Comparison of ENCODE assay signal across 16 cellular contexts in genomic region chr10:118808601-118809371, GRCh38. TPM values are rescaled to one million over a fixed set of nuclear protein-coding genes. Genes with fewer than 3 reads are reported as not detected.
A peak's percentile ranks its signal among the peaks of the same experiment; 100 is the strongest.
DNase-seq lines count a peak whose midpoint lies in the region; ATAC-seq and TF ChIP-seq lines count a peak whose summit lies in the region.
"Had no signal": no experiment of that assay in that cellular context is flagged by ENCODE, and none has a peak within 500 bp of the region (broad histone marks: within the 10 kb centered on the region; RNA-seq: fewer than 3 reads in every experiment).

No MANE protein-coding gene starts in this region.

- no peak overlapping the region for H3K23ac ChIP-seq in IMR-90 (ENCODE audit: low read depth, low read length)

- H4K91ac ChIP-seq in IMR-90 (ENCODE audit: insufficient read depth, low read depth, low read length): no peak overlapping the region

- no peak overlapping the region for H3K18ac ChIP-seq in IMR-90 (ENCODE audit: low read depth, low read length)

- no peak overlapping the region for H4K5ac ChIP-seq in IMR-90 (ENCODE audit: low read depth, low read length)

- dilution Hi-C loops in IMR-90 (cut with HindIII; ENCODE audit: low sequenced_read_pairs, unreplicated experiment): no loop called here

- no peak overlapping the region for H3K27ac ChIP-seq in IMR-90 (ENCODE audit: insufficient read depth, low read length)
- no peak overlapping the region for H3K27ac ChIP-seq in adrenal gland
- H3K27ac ChIP-seq in osteoblast (ENCODE audit: low read depth, low read length): no peak overlapping the region

- H4K8ac ChIP-seq in IMR-90 (ENCODE audit: low read depth in 2 of 2, low read length in 2 of 2): no peak overlapping the region

- H2BK15ac ChIP-seq in IMR-90 (ENCODE audit: low read depth, low read length): no peak overlapping the region

- H3K36me3 ChIP-seq in IMR-90 (ENCODE audit: control insufficient read depth, insufficient read depth, low read length): no peaks in the 10 kb centered on the region
- no peaks in the 10 kb centered on the region for H3K36me3 ChIP-seq in adrenal gland (replicated peaks in 1 of 2)
- no peaks in the 10 kb centered on the region for H3K36me3 ChIP-seq in osteoblast (ENCODE audit: insufficient read depth, low read length)
- H3K36me3 ChIP-seq: BE2C had no signal

- no peak overlapping the region for H2BK20ac ChIP-seq in IMR-90 (ENCODE audit: low read depth, low read length)

- no peaks in the 10 kb centered on the region for H3K9me3 Mint-ChIP-seq in type B pancreatic cell
- H3K9me3 Mint-ChIP-seq: CD4-positive, alpha-beta memory T cell had no signal

- H3K4me1 Mint-ChIP-seq in type B pancreatic cell (ENCODE audit: unreplicated experiment): no peaks in the 10 kb centered on the region
- H3K4me1 Mint-ChIP-seq: CD4-positive, alpha-beta memory T cell had no signal

- H4K20me1 ChIP-seq in IMR-90 (ENCODE audit: insufficient read depth, low read length) (no peaks in the 10 kb centered on the region), osteoblast (ENCODE audit: insufficient read depth, low read length) (no peaks in the 10 kb centered on the region)

- no peak overlapping the region for H3K4me2 ChIP-seq in IMR-90 (ENCODE audit: low read depth, low read length)
- no peak overlapping the region for H3K4me2 ChIP-seq in osteoblast (ENCODE audit: insufficient read depth, low read length)

- in situ Hi-C loops in IMR-90 (cut with MboI; ENCODE audit: low sequenced_read_pairs): no loop called here

- no peak overlapping the region for H2AK5ac ChIP-seq in IMR-90 (ENCODE audit: low read depth, low read length)

- TF ChIP-seq RAD21 in IMR-90 (IDR thresholded peaks at IDR 0.05; ENCODE audit: low read length): no peak

- H2AFZ ChIP-seq in IMR-90 (replicated peaks; ENCODE audit: low read length, poor library complexity): peak overlapping the region; percentile 43
- H2AFZ ChIP-seq in osteoblast (ENCODE audit: low read length): no peak overlapping the region

- H3K4me1 ChIP-seq in IMR-90 (ENCODE audit: control insufficient read depth, insufficient read depth, low read length) (no peaks in the 10 kb centered on the region), adrenal gland (replicated peaks in 1 of 2) (peaks cover 11 to 17% of the 10 kb centered on the region in 2 donors), osteoblast (ENCODE audit: insufficient read depth, low read length) (no peaks in the 10 kb centered on the region)
- H3K4me1 ChIP-seq: BE2C had no signal

- no peaks in the 10 kb centered on the region for H3K27me3 Mint-ChIP-seq in type B pancreatic cell

- no peak overlapping the region for H2BK120ac ChIP-seq in IMR-90 (ENCODE audit: low read depth, low read length)

- H3K9me3 ChIP-seq in IMR-90 (ENCODE audit: control insufficient read depth, insufficient read depth, low read length): no peaks in the 10 kb centered on the region
- no peaks in the 10 kb centered on the region for H3K9me3 ChIP-seq in adrenal gland (replicated peaks in 1 of 3)
- H3K9me3 ChIP-seq in osteoblast (ENCODE audit: low read depth, low read length): no peaks in the 10 kb centered on the region
- H3K9me3 ChIP-seq: BE2C had no signal

- no peak for TF ChIP-seq POLR2A in IMR-90 (IDR thresholded peaks at IDR 0.05; ENCODE audit: low read depth, low read length)
- no peak for TF ChIP-seq POLR2A in adrenal gland (IDR thresholded peaks at IDR 0.05)

- no peak overlapping the region for H3K9ac ChIP-seq in IMR-90 (ENCODE audit: low read depth, low read length)

- H3K27me3 ChIP-seq in IMR-90 (ENCODE audit: control insufficient read depth, insufficient read depth, low read length): peaks cover 15% of the 10 kb centered on the region; the same call in 1 of the 2 replicates
- no peaks in the 10 kb centered on the region for H3K27me3 ChIP-seq in adrenal gland
- no peaks in the 10 kb centered on the region for H3K27me3 ChIP-seq in osteoblast (ENCODE audit: insufficient read depth, low read length)
- H3K27me3 ChIP-seq: BE2C had no signal

- 46% methylated on average over 9 of the region's 22 CpGs; no CpG with 5 or more reads in 1 of the 2 experiments for WGBS in IMR-90 (ENCODE audit: extremely low coverage in 2 of 2, insufficient read length in 1 of 2), 2 experiments
- WGBS in adrenal gland, 4 donors: 72 to 87% (median 81%) methylated on average over 14 to 22 of the region's 22 CpGs

- H2AK9ac ChIP-seq in IMR-90 (replicated peaks; ENCODE audit: low read depth, low read length, poor library complexity): no peak overlapping the region

- H2BK5ac ChIP-seq in IMR-90 (ENCODE audit: low read depth, low read length, poor library complexity, severe bottlenecking): no peak overlapping the region

- H3K56ac ChIP-seq in IMR-90 (ENCODE audit: extremely low read depth, insufficient read depth, low read length): no peak overlapping the region

- H3K9me1 ChIP-seq in IMR-90 (ENCODE audit: insufficient read depth, low read length): no peaks in the 10 kb centered on the region

- H3K4me3 ChIP-seq in IMR-90 (ENCODE audit: insufficient read depth, low read depth, low read length) (no peak overlapping the region), adrenal gland (no peak overlapping the region), osteoblast (ENCODE audit: insufficient read depth, low read length) (no peak overlapping the region)

- no peaks in the 10 kb centered on the region for H3K79me1 ChIP-seq in IMR-90 (ENCODE audit: low read depth in 1 of 2, low read length in 2 of 2)

- peak; percentile 46 for DNase-seq in COLO668 (lab: John Stamatoyannopoulos, UW; ENCODE audit: unreplicated experiment)
- no peak for DNase-seq in IMR-90
- DNase-seq in adrenal gland: peak in 4 of 7 donors; percentile 34 to 52 (median 51)
- peak; percentile 73 for DNase-seq in osteoblast (ENCODE audit: insufficient read length, low spot score, missing footprints)
- DNase-seq in NCI-H2029 treated with DMSO at 0.1 percent for 48 hours (lab: John Stamatoyannopoulos, UW): no peak
- no peak for DNase-seq in iPS-NIHi7 (ENCODE audit: extremely low spot score)
- DNase-seq in type B pancreatic cell (ENCODE audit: extremely low spot score, unreplicated experiment): no peak
- DNase-seq: BE2C; CD4-positive, alpha-beta memory T cell; DMS79 treated with DMSO at 0.1 percent for 48 hours; KBM-7; NCI-H1105; NCI-H2029; NCI-H345; NCI-H526 treated with DMSO at 0.1 percent for 48 hours; SW 1271 had no signal

- no peak for TF ChIP-seq CTCF in IMR-90 (conservative IDR thresholded peaks at IDR 0.05; ENCODE audit: low read depth, low read length)
- no peak for TF ChIP-seq CTCF in adrenal gland (IDR thresholded peaks at IDR 0.05)
- TF ChIP-seq CTCF in osteoblast (IDR thresholded peaks at IDR 0.05; ENCODE audit: extremely low read depth, low read depth, low read length): no peak
- TF ChIP-seq CTCF in type B pancreatic cell (conservative IDR thresholded peaks at IDR 0.05): no peak

- H3K4ac ChIP-seq in IMR-90 (ENCODE audit: low read depth, low read length): no peak overlapping the region

- ATAC-seq in IMR-90 (ENCODE audit: low read depth): no peak

- H3K36me3 Mint-ChIP-seq in type B pancreatic cell: no peaks in the 10 kb centered on the region
- H3K36me3 Mint-ChIP-seq: CD4-positive, alpha-beta memory T cell had no signal

- no peaks in the 10 kb centered on the region for H3K79me2 ChIP-seq in osteoblast (ENCODE audit: insufficient read depth, low read length)

- BruUV-seq in IMR-90 (replicated peaks; lab: Mats Ljungman, UMichigan): no TSS peak

- intact Hi-C loops in IMR-90 (cut with micrococcal nuclease) (no loop called here), adrenal gland (cut with DNase I) (no loop called here)

- CTCF ChIA-PET in IMR-90 (lab: Yijun Ruan, JAX): no interaction called here

- POLR2A ChIA-PET in IMR-90 (lab: Charles Lee; ENCODE audit: unreplicated experiment): no interaction called here

- no peak overlapping the region for H3K4me3 Mint-ChIP-seq in type B pancreatic cell
- H3K4me3 Mint-ChIP-seq: CD4-positive, alpha-beta memory T cell had no signal

- no peak overlapping the region for H3K27ac Mint-ChIP-seq in type B pancreatic cell
- H3K27ac Mint-ChIP-seq: CD4-positive, alpha-beta memory T cell had no signal

- no peak overlapping the region for H3K14ac ChIP-seq in IMR-90 (replicated peaks; ENCODE audit: low read depth, low read length)

TF ChIP-seq in IMR-90, 13 proteins besides CTCF, POLR2A, EP300 and RAD21:
- TF ChIP-seq MAZ (IDR thresholded peaks at IDR 0.05; ENCODE audit: borderline replicate concordance, low read depth, low read length) (no peak), SMC3 (IDR thresholded peaks at IDR 0.05; ENCODE audit: low read depth, low read length) (no peak), FOS (IDR thresholded peaks at IDR 0.05; ENCODE audit: low read depth, low read length) (no peak), CEBPB (IDR thresholded peaks at IDR 0.05; ENCODE audit: low read depth, low read length) (no peak), MAFK (IDR thresholded peaks at IDR 0.05; ENCODE audit: low read depth, low read length) (no peak), RFX5 (IDR thresholded peaks at IDR 0.05; ENCODE audit: low read depth, low read length) (no peak), CHD1 (IDR thresholded peaks at IDR 0.05; ENCODE audit: low read depth, low read length) (no peak)
- TF ChIP-seq, protein P1, sequence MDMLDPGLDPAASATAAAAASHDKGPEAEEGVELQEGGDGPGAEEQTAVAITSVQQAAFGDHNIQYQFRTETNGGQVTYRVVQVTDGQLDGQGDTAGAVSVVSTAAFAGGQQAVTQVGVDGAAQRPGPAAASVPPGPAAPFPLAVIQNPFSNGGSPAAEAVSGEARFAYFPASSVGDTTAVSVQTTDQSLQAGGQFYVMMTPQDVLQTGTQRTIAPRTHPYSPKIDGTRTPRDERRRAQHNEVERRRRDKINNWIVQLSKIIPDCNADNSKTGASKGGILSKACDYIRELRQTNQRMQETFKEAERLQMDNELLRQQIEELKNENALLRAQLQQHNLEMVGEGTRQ (IDR thresholded peaks at IDR 0.05; ENCODE audit: low read depth, low read length): no peak

RNA-seq across cellular contexts. Expression of gene CACUL1, which starts 54.0 kb away (rescaled TPM):
- total RNA-seq in IMR-90 (2012; rRNA removed) (23.5 and 24.7 TPM in 2 replicates), adrenal gland (10 to 100 TPM; 24.2 to 70.0 (median 40.1) TPM), osteoblast (32.6 and 39.2 TPM in 2 replicates), type B pancreatic cell (ENCODE audit: low replicate concordance) (42.9 and 50.8 TPM in 2 replicates)
- polyA plus RNA-seq in IMR-90 (2012; rRNA removed) (4.3 and 5.3 TPM in 2 replicates), adrenal gland (10 to 100 TPM in 2 of 3 donors, 1 to 10 TPM in 1; 6.9 to 24.5 (median 16.9) TPM)
- polyA plus RNA-seq in IMR-90 (2012; cell fraction: cytosol; rRNA removed): 1.9 and 2.2 TPM in 2 replicates
- 1.4 and 10.5 TPM in 2 replicates for polyA plus RNA-seq in IMR-90 (2012; cell fraction: nucleus; rRNA removed; ENCODE audit: low replicate concordance)

Comparison
In these comparisons a context has a peak if more than half of its experiments do, and no peak if none do; other contexts are left out.
1. DNase-seq: peak in COLO668 (single experiment), adrenal gland (4 of 7) and osteoblast (single experiment); none in IMR-90 (single experiment), NCI-H2029 treated with DMSO at 0.1 percent for 48 hours (single experiment), iPS-NIHi7 (single experiment) and type B pancreatic cell (single experiment).